Comparison of ENCODE assay signal across 17 cellular contexts in genomic region chr1:9607352-9607751, GRCh38.
"Had no signal": no experiment of that assay in that cellular context is flagged by ENCODE, and none has a peak within 500 bp of the region (broad histone marks: within the 10 kb centered on the region; RNA-seq: fewer than 3 reads in every experiment).

No MANE protein-coding gene starts in this region.

- H3K9me3 ChIP-seq: psoas muscle, sigmoid colon, tibial nerve, upper lobe of right lung, vagina had no signal

- H3K27ac Mint-ChIP-seq: dendritic cell treated with granulocyte-macrophage colony-stimulating factor and Interleukin-4, amounts not matched to agents 40 ng/mL and 50 ng/mL, for 4 days had no signal

- H3K27ac ChIP-seq: psoas muscle, sigmoid colon, skin epidermis, tibial nerve, upper lobe of right lung, vagina had no signal

- ATAC-seq: naive thymus-derived CD4-positive, alpha-beta T cell; upper lobe of right lung had no signal

- H3K9me3 Mint-ChIP-seq: dendritic cell treated with granulocyte-macrophage colony-stimulating factor and Interleukin-4, amounts not matched to agents 40 ng/mL and 50 ng/mL, for 4 days; naive thymus-derived CD4-positive, alpha-beta T cell; nephron progenitor cell had no signal

- H3K27me3 Mint-ChIP-seq: dendritic cell treated with granulocyte-macrophage colony-stimulating factor and Interleukin-4, amounts not matched to agents 40 ng/mL and 50 ng/mL, for 4 days; naive thymus-derived CD4-positive, alpha-beta T cell had no signal

- FAIRE-seq: colon had no signal

- H3K4me3 ChIP-seq: psoas muscle, sigmoid colon, skin epidermis, tibial nerve, upper lobe of right lung, vagina had no signal

- H3K4me3 Mint-ChIP-seq: dendritic cell treated with granulocyte-macrophage colony-stimulating factor and Interleukin-4, amounts not matched to agents 40 ng/mL and 50 ng/mL, for 4 days; naive thymus-derived CD4-positive, alpha-beta T cell; nephron progenitor cell had no signal

- H3K4me1 ChIP-seq: sigmoid colon, tibial nerve, upper lobe of right lung, vagina had no signal

- DNase-seq: erythroblast; foreskin melanocyte; mammary epithelial cell; naive thymus-derived CD4-positive, alpha-beta T cell; nephron progenitor cell; psoas muscle; retina; sigmoid colon; stimulated activated CD4-positive, alpha-beta T cell treated with anti-CD3 and anti-CD28 coated beads, Interleukin-2, amount 100 ng/mL, for 24 hours; stimulated activated CD4-positive, alpha-beta T cell treated with anti-CD3 and anti-CD28 coated beads, Interleukin-4, amount 100 ng/mL, for 4 hours; stimulated activated naive CD4-positive, alpha-beta T cell; upper lobe of right lung had no signal

- H3K4me1 Mint-ChIP-seq: naive thymus-derived CD4-positive, alpha-beta T cell; nephron progenitor cell had no signal

- H3K27me3 ChIP-seq: sigmoid colon, tibial nerve, upper lobe of right lung, vagina had no signal
